23 cellular contexts compared by ENCODE assay signal in genomic region chr17:19454074-19454473, GRCh38. TPM values are rescaled to one million over a fixed set of nuclear protein-coding genes. Genes with fewer than 3 reads are reported as not detected.
"Had no signal": no experiment of that assay in that cellular context is flagged by ENCODE, and none has a peak within 500 bp of the region (broad histone marks: within the 10 kb centered on the region; RNA-seq: fewer than 3 reads in every experiment).

No MANE protein-coding gene starts in this region.

- H3K36me3 Mint-ChIP-seq: naive thymus-derived CD8-positive, alpha-beta T cell; stimulated activated naive B cell treated with anti-CD40 and anti-IgM and Interleukin-4, amounts not matched to agents 10 μg/mL and 1 μg/mL and 100 μg/mL, for 72 hours had no signal

- ATAC-seq: esophagus mucosa; left cardiac atrium; left lung; naive thymus-derived CD8-positive, alpha-beta T cell; psoas muscle; right cardiac atrium; stimulated activated naive B cell treated with anti-CD40 and anti-IgM and Interleukin-4, amounts not matched to agents 10 μg/mL and 1 μg/mL and 100 μg/mL, for 72 hours had no signal

- H3K9me3 Mint-ChIP-seq: naive thymus-derived CD8-positive, alpha-beta T cell; stimulated activated naive B cell treated with anti-CD40 and anti-IgM and Interleukin-4, amounts not matched to agents 10 μg/mL and 1 μg/mL and 100 μg/mL, for 72 hours; stimulated activated naive CD8-positive, alpha-beta T cell treated with anti-CD3 and anti-CD28 coated beads, Interleukin-15, Interleukin-2, amounts not matched to agents 100 ng/mL and 50 ng/mL, for 24 hours had no signal

- H3K9me3 ChIP-seq: left lung, ovary, psoas muscle, thoracic aorta, tibial nerve, upper lobe of left lung, uterus had no signal

- H3K4me3 Mint-ChIP-seq: naive thymus-derived CD8-positive, alpha-beta T cell; stimulated activated naive B cell treated with anti-CD40 and anti-IgM and Interleukin-4, amounts not matched to agents 10 μg/mL and 1 μg/mL and 100 μg/mL, for 72 hours; stimulated activated naive CD8-positive, alpha-beta T cell treated with anti-CD3 and anti-CD28 coated beads, Interleukin-15, Interleukin-2, amounts not matched to agents 100 ng/mL and 50 ng/mL, for 24 hours had no signal

- DNase-seq: cortex of kidney; effector CD4-positive, alpha-beta T cell; left cardiac atrium; left lung; mesenchymal stem cell; naive thymus-derived CD8-positive, alpha-beta T cell; occipital lobe; ovary; posterior cingulate gyrus; psoas muscle; right cardiac atrium; small intestine; stimulated activated CD4-positive, alpha-beta T cell treated with anti-CD3 and anti-CD28 coated beads, Interleukin-15, amount 100 ng/mL, for 24 hours; stimulated activated CD4-positive, alpha-beta T cell treated with anti-CD3 and anti-CD28 coated beads, Interleukin-2, amount 100 ng/mL, for 48 hours; stimulated activated naive B cell treated with anti-CD40 and anti-IgM and Interleukin-4, amounts not matched to agents 10 μg/mL and 1 μg/mL and 100 μg/mL, for 72 hours; upper lobe of left lung; uterus had no signal

- H3K27ac ChIP-seq: epithelial cell of prostate, left lung, ovary, psoas muscle, thoracic aorta, tibial nerve, upper lobe of left lung, uterus had no signal

- H3K27me3 ChIP-seq: ovary, tibial nerve, upper lobe of left lung, uterus had no signal

- H3K4me1 ChIP-seq: psoas muscle had no signal

- H3K36me3 ChIP-seq: left lung, ovary, thoracic aorta, tibial nerve, upper lobe of left lung, uterus had no signal

- H3K27ac Mint-ChIP-seq: stimulated activated naive B cell treated with anti-CD40 and anti-IgM and Interleukin-4, amounts not matched to agents 10 μg/mL and 1 μg/mL and 100 μg/mL, for 72 hours; stimulated activated naive CD8-positive, alpha-beta T cell treated with anti-CD3 and anti-CD28 coated beads, Interleukin-15, Interleukin-2, amounts not matched to agents 100 ng/mL and 50 ng/mL, for 24 hours had no signal

- H3K4me3 ChIP-seq: left lung, ovary, psoas muscle, thoracic aorta, tibial nerve, upper lobe of left lung, uterus had no signal

RNA-seq across cellular contexts. Expression of gene RNF112, which starts 43.0 kb away (rescaled TPM):
- total RNA-seq: renal cortical epithelial cell had no signal
